ENCODE assay signal across 13 cellular contexts in genomic region chr9:96222132-96222531, GRCh38.
DNase-seq lines count a peak whose midpoint lies in the region; ATAC-seq, FAIRE-seq and TF ChIP-seq lines count a peak whose summit lies in the region.
"Had no signal": no experiment of that assay in that cellular context is flagged by ENCODE, and none has a peak within 500 bp of the region (broad histone marks: within the 10 kb centered on the region; RNA-seq: fewer than 3 reads in every experiment).

No MANE protein-coding gene starts in this region.

- H3K4me1 Mint-ChIP-seq in stimulated activated effector memory CD8-positive, alpha-beta T cell treated with anti-CD3 and anti-CD28 coated beads, Interleukin-12 subunit alpha, Interleukin-12 subunit beta, amount 100 ng/mL, for 72 hours = peaks cover 15% of the 10 kb centered on the region

- no peak overlapping the region for H3K27ac Mint-ChIP-seq in stimulated activated effector memory CD8-positive, alpha-beta T cell treated with anti-CD3 and anti-CD28 coated beads, Interleukin-12 subunit alpha, Interleukin-12 subunit beta, amount 100 ng/mL, for 72 hours

- H3K4me3 ChIP-seq in BE2C (ENCODE audit: low read depth, low read length) (no peak overlapping the region), HAP-1 (no peak overlapping the region), WI38 (ENCODE audit: low read depth, low read length) (no peak overlapping the region), kidney (ENCODE audit: low read length in 2 of 2) (no peak overlapping the region)

- no peak overlapping the region for H3K9ac ChIP-seq in kidney (ENCODE audit: low read length in 2 of 2)

- H3K36me3 Mint-ChIP-seq in stimulated activated effector memory CD8-positive, alpha-beta T cell treated with anti-CD3 and anti-CD28 coated beads, Interleukin-12 subunit alpha, Interleukin-12 subunit beta, amount 100 ng/mL, for 72 hours = no peaks in the 10 kb centered on the region

- H3K36me3 ChIP-seq in BE2C (no peaks in the 10 kb centered on the region), HAP-1 (replicated peaks) (no peaks in the 10 kb centered on the region), kidney (ENCODE audit: control insufficient read depth in 1 of 2, insufficient read depth in 2 of 2, low read length in 2 of 2) (no peaks in the 10 kb centered on the region)

- in situ Hi-C loops in HAP-1 (cut with MboI; ENCODE audit: low sequenced_read_pairs) = no loop called here

- FAIRE-seq in kidney (lab: Jason Lieb, UNC) = no peak
- FAIRE-seq: GM12892 had no signal

- ATAC-seq in stimulated activated effector memory CD8-positive, alpha-beta T cell treated with anti-CD3 and anti-CD28 coated beads, Interleukin-12 subunit alpha, Interleukin-12 subunit beta, amount 100 ng/mL, for 72 hours = no peak

- H3K4me1 ChIP-seq in BE2C (peaks cover 3% of the 10 kb centered on the region), HAP-1 (peaks cover 4% of the 10 kb centered on the region), kidney (ENCODE audit: control insufficient read depth in 1 of 2, insufficient read depth in 1 of 2, low read depth in 1 of 2, low read length in 2 of 2) (peaks cover 0 to 2% of the 10 kb centered on the region in 2 donors)

- peaks cover 4% of the 10 kb centered on the region for H3K9me3 Mint-ChIP-seq in stimulated activated effector memory CD8-positive, alpha-beta T cell treated with anti-CD3 and anti-CD28 coated beads, Interleukin-12 subunit alpha, Interleukin-12 subunit beta, amount 100 ng/mL, for 72 hours

- no peaks in the 10 kb centered on the region for H3K27me3 ChIP-seq in BE2C
- no peaks in the 10 kb centered on the region for H3K27me3 ChIP-seq in HAP-1 (ENCODE audit: low read depth)

- H3K4me3 Mint-ChIP-seq in stimulated activated effector memory CD8-positive, alpha-beta T cell treated with anti-CD3 and anti-CD28 coated beads, Interleukin-12 subunit alpha, Interleukin-12 subunit beta, amount 100 ng/mL, for 72 hours = no peak overlapping the region

- DNase-seq in BE2C (no peak), HAP-1 (ENCODE audit: low spot score in 2 of 2) (peak; percentile 9 to 29), kidney (no peak), SIG-M5 (lab: John Stamatoyannopoulos, UW) (no peak), posterior cingulate gyrus (no peak), HK-2 (ENCODE audit: unreplicated experiment) (no peak)
- no peak for DNase-seq in stimulated activated effector memory CD8-positive, alpha-beta T cell treated with anti-CD3 and anti-CD28 coated beads, Interleukin-12 subunit alpha, Interleukin-12 subunit beta, amount 100 ng/mL, for 72 hours (ENCODE audit: low spot score in 2 of 2)
- DNase-seq: activated CD4-positive, alpha-beta T cell treated with anti-CD3 and anti-CD28 coated beads for 48 hours; central memory CD4-positive, alpha-beta T cell; NCI-H2029; stimulated activated CD4-positive, alpha-beta T cell treated with anti-CD3 and anti-CD28 coated beads, Interleukin-12 subunit alpha, Interleukin-12 subunit beta, amount 100 ng/mL, for 4 hours had no signal

- no peak overlapping the region for H3K27ac ChIP-seq in kidney (ENCODE audit: low read depth in 2 of 2, low read length in 2 of 2)

- intact Hi-C loops in kidney (cut with DNase I) (no loop called here), posterior cingulate gyrus (cut with DNase I) (no loop called here)

- H3K9me3 ChIP-seq in BE2C = peaks cover 3% of the 10 kb centered on the region; the same call in 1 of the 2 replicates
- no peaks in the 10 kb centered on the region for H3K9me3 ChIP-seq in HAP-1
- H3K9me3 ChIP-seq in kidney (ENCODE audit: control insufficient read depth in 1 of 2, low read length in 2 of 2) = no peaks in the 10 kb centered on the region

- TF ChIP-seq CTCF in BE2C (IDR thresholded peaks at IDR 0.05; ENCODE audit: low read depth, low read length) = peak; percentile 71
- peak; percentile 39; the same call in 1 of the 2 replicates for TF ChIP-seq CTCF in WI38 (IDR thresholded peaks at IDR 0.05; ENCODE audit: low read depth, low read length)
- TF ChIP-seq CTCF in kidney (IDR thresholded peaks at IDR 0.05; ENCODE audit: borderline replicate concordance, extremely low read depth, insufficient read depth) = peak; percentile 34

Comparison
In these comparisons a context has a peak if more than half of its experiments do, and no peak if none do; other contexts are left out.
1. DNase-seq: peak in HAP-1 (2 of 2); none in BE2C (single experiment), kidney (single experiment), stimulated activated effector memory CD8-positive, alpha-beta T cell treated with anti-CD3 and anti-CD28 coated beads, Interleukin-12 subunit alpha, Interleukin-12 subunit beta, amount 100 ng/mL, for 72 hours (0 of 2), SIG-M5 (single experiment), posterior cingulate gyrus (0 of 10) and HK-2 (single experiment).
2. Peak in every context shown above with its lines, with median percentiles within 50 percentile points of each other: CTCF ChIP-seq.